Comparison of ENCODE assay signal across 16 cellular contexts in genomic region chr7:70788276-70788675, GRCh38.
A peak's percentile ranks its signal among the peaks of the same experiment; 100 is the strongest.
DNase-seq lines count a peak whose midpoint lies in the region; ATAC-seq lines count a peak whose summit lies in the region.
"Had no signal": no experiment of that assay in that cellular context is flagged by ENCODE, and none has a peak within 500 bp of the region (broad histone marks: within the 10 kb centered on the region; RNA-seq: fewer than 3 reads in every experiment).

No MANE protein-coding gene starts in this region.

- H3K9me3 Mint-ChIP-seq in activated T-helper 2 cell treated with anti-CD3 and anti-CD28 coated beads, Interferon-gamma antibody, Interleukin-2, Interleukin-4, amounts not matched to agents 10 μg/mL and 5 μg/mL and 100 μg/mL, durations not matched to agents 14 hours and 24 hours and 36 hours: peaks cover 4% of the 10 kb centered on the region
- peaks cover 0 to 12% (median 0%) of the 10 kb centered on the region in 11 donors for H3K9me3 Mint-ChIP-seq in naive thymus-derived CD4-positive, alpha-beta T cell

- no peak overlapping the region for H3K4me3 Mint-ChIP-seq in activated T-helper 2 cell treated with anti-CD3 and anti-CD28 coated beads, Interferon-gamma antibody, Interleukin-2, Interleukin-4, amounts not matched to agents 10 μg/mL and 5 μg/mL and 100 μg/mL, durations not matched to agents 14 hours and 24 hours and 36 hours (ENCODE audit: low read depth)
- H3K4me3 Mint-ChIP-seq in naive thymus-derived CD4-positive, alpha-beta T cell: no peak overlapping the region

- peaks cover 4% of the 10 kb centered on the region for H3K36me3 Mint-ChIP-seq in activated T-helper 2 cell treated with anti-CD3 and anti-CD28 coated beads, Interferon-gamma antibody, Interleukin-2, Interleukin-4, amounts not matched to agents 10 μg/mL and 5 μg/mL and 100 μg/mL, durations not matched to agents 14 hours and 24 hours and 36 hours (ENCODE audit: low read depth)
- peaks cover 0 to 8% (median 0%) of the 10 kb centered on the region in 5 donors for H3K36me3 Mint-ChIP-seq in naive thymus-derived CD4-positive, alpha-beta T cell

- peaks cover 8% of the 10 kb centered on the region for H3K4me1 Mint-ChIP-seq in activated T-helper 2 cell treated with anti-CD3 and anti-CD28 coated beads, Interferon-gamma antibody, Interleukin-2, Interleukin-4, amounts not matched to agents 10 μg/mL and 5 μg/mL and 100 μg/mL, durations not matched to agents 14 hours and 24 hours and 36 hours (ENCODE audit: low read depth)
- H3K4me1 Mint-ChIP-seq in naive thymus-derived CD4-positive, alpha-beta T cell: peaks cover 0 to 12% (median 0%) of the 10 kb centered on the region in 7 donors

- H3K27ac Mint-ChIP-seq in activated T-helper 2 cell treated with anti-CD3 and anti-CD28 coated beads, Interferon-gamma antibody, Interleukin-2, Interleukin-4, amounts not matched to agents 10 μg/mL and 5 μg/mL and 100 μg/mL, durations not matched to agents 14 hours and 24 hours and 36 hours: no peak overlapping the region
- H3K27ac Mint-ChIP-seq in naive thymus-derived CD4-positive, alpha-beta T cell: peak overlapping the region in 1 of 9 donors; percentile 85

- intact Hi-C loops in activated T-helper 2 cell treated with anti-CD3 and anti-CD28 coated beads, Interferon-gamma antibody, Interleukin-2, Interleukin-4, amounts not matched to agents 10 μg/mL and 5 μg/mL and 100 μg/mL, durations not matched to agents 14 hours and 24 hours and 36 hours (cut with micrococcal nuclease): no loop called here
- intact Hi-C loops in naive thymus-derived CD4-positive, alpha-beta T cell (cut with micrococcal nuclease): loop anchor here in 1 of 2 donors (1.0 kb wide), 1 partner anchor 9 kb away; no protein-coding TSS in a partner anchor

- no peaks in the 10 kb centered on the region for H3K36me3 ChIP-seq in naive thymus-derived CD4-positive, alpha-beta T cell (ENCODE audit: control insufficient read depth in 2 of 3, insufficient read depth in 3 of 3, low read length in 3 of 3)

- no peak overlapping the region for H3K27ac ChIP-seq in naive thymus-derived CD4-positive, alpha-beta T cell (ENCODE audit: low read depth, low read length)
- H3K27ac ChIP-seq: adrenal gland, esophagus muscularis mucosa, SK-N-MC, suprapubic skin had no signal

- no peak overlapping the region for H3K4me3 ChIP-seq in naive thymus-derived CD4-positive, alpha-beta T cell (ENCODE audit: low read length)
- H3K4me3 ChIP-seq: adrenal gland, esophagus muscularis mucosa, SK-N-MC, suprapubic skin had no signal

- POLR2A ChIA-PET in naive thymus-derived CD4-positive, alpha-beta T cell (lab: Charles Lee): no interaction called here

- no peaks in the 10 kb centered on the region for H3K4me1 ChIP-seq in naive thymus-derived CD4-positive, alpha-beta T cell (ENCODE audit: control insufficient read depth in 2 of 2, insufficient read depth in 2 of 2, low read length in 2 of 2)
- H3K4me1 ChIP-seq: adrenal gland, esophagus muscularis mucosa had no signal

- no peaks in the 10 kb centered on the region for H3K27me3 ChIP-seq in naive thymus-derived CD4-positive, alpha-beta T cell (ENCODE audit: control insufficient read depth in 2 of 2, insufficient read depth in 2 of 2, low read length in 2 of 2)
- H3K27me3 ChIP-seq: adrenal gland, esophagus muscularis mucosa, suprapubic skin had no signal

- CTCF ChIA-PET in naive thymus-derived CD4-positive, alpha-beta T cell (lab: Charles Lee): no interaction called here

- ATAC-seq in naive thymus-derived CD4-positive, alpha-beta T cell: peak; percentile 76
- no peak for ATAC-seq in HG03521 (IDR thresholded peaks at IDR 0.05; ENCODE audit: unreplicated experiment)
- ATAC-seq: HCT116, left ventricle myocardium superior had no signal

- DNase-seq in SIG-M5 treated with dmso at 0.1 percent for 504 hours (lab: John Stamatoyannopoulos, UW; ENCODE audit: unreplicated experiment) (peak; percentile 46), SIG-M5 (lab: John Stamatoyannopoulos, UW) (no peak), T follicular helper cell (ENCODE audit: low read depth) (peak; percentile 30), NCI-H524 (lab: John Stamatoyannopoulos, UW) (no peak)
- DNase-seq in activated T-helper 2 cell treated with anti-CD3 and anti-CD28 coated beads, Interferon-gamma antibody, Interleukin-2, Interleukin-4, amounts not matched to agents 10 μg/mL and 5 μg/mL and 100 μg/mL, durations not matched to agents 14 hours and 24 hours and 36 hours (ENCODE audit: low spot score): peak; percentile 21
- peak in 5 of 9 donors; percentile 6 to 51 (median 18) for DNase-seq in naive thymus-derived CD4-positive, alpha-beta T cell
- no peak for DNase-seq in activated CD8-positive, alpha-beta memory T cell treated with anti-CD3 and anti-CD28 coated beads for 24 hours
- DNase-seq: 8988T, adrenal gland, hippocampal formation, left ventricle myocardium superior had no signal

- H3K27me3 Mint-ChIP-seq in activated T-helper 2 cell treated with anti-CD3 and anti-CD28 coated beads, Interferon-gamma antibody, Interleukin-2, Interleukin-4, amounts not matched to agents 10 μg/mL and 5 μg/mL and 100 μg/mL, durations not matched to agents 14 hours and 24 hours and 36 hours (ENCODE audit: low read depth): no peaks in the 10 kb centered on the region
- no peaks in the 10 kb centered on the region for H3K27me3 Mint-ChIP-seq in naive thymus-derived CD4-positive, alpha-beta T cell

- H3K9me3 ChIP-seq in naive thymus-derived CD4-positive, alpha-beta T cell (ENCODE audit: control insufficient read depth in 2 of 3, low read length in 3 of 3): no peaks in the 10 kb centered on the region
- H3K9me3 ChIP-seq: adrenal gland, esophagus muscularis mucosa, suprapubic skin had no signal

Comparison
In these comparisons a context has a peak if more than half of its experiments do, and no peak if none do; other contexts are left out.
1. DNase-seq: peak in SIG-M5 treated with dmso at 0.1 percent for 504 hours (single experiment), T follicular helper cell (single experiment), activated T-helper 2 cell treated with anti-CD3 and anti-CD28 coated beads, Interferon-gamma antibody, Interleukin-2, Interleukin-4, amounts not matched to agents 10 μg/mL and 5 μg/mL and 100 μg/mL, durations not matched to agents 14 hours and 24 hours and 36 hours (single experiment) and naive thymus-derived CD4-positive, alpha-beta T cell (5 of 9); none in SIG-M5 (single experiment), activated CD8-positive, alpha-beta memory T cell treated with anti-CD3 and anti-CD28 coated beads for 24 hours (single experiment) and NCI-H524 (0 of 2).